1 cellular context compared by ENCODE assay signal in the genomic region with DNA sequence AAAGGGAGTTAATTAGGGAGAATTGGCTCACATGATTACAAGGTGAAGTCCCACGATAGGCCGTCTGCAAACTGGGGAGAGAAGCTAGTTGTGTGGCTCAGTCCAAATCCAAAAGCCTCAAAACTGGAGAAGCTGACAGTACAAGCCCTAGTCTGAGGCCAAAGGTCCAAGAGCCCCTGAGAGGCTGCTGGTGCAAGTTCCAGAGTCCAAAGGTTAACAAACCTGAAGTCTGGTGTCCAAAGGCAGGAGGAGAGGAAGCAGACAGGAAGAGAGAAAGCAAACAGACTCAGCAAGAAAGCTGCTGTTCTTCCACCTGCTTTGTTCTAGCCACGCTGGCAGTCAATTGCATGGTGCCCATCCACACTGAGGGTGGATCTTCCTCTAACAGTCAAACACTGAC.
TF ChIP-seq lines count a peak whose summit lies in the region.

No MANE protein-coding gene starts in this region.

TF ChIP-seq in HepG2, 621 proteins besides CTCF, POLR2A, EP300 and RAD21:
- TF ChIP-seq HNF4A (CRISPR knock-in tag; IDR thresholded peaks at IDR 0.05), result peak; percentile 11; the same call in 1 of the 2 replicates
- TF ChIP-seq TOE1 (CRISPR knock-in tag; IDR thresholded peaks at IDR 0.05), result no peak
- no peak for TF ChIP-seq ZNF263 (CRISPR knock-in tag; IDR thresholded peaks at IDR 0.05)
- TF ChIP-seq ZNF556 (CRISPR knock-in tag; IDR thresholded peaks at IDR 0.05; ENCODE audit: borderline replicate concordance), result no peak
- TF ChIP-seq KDM6A (CRISPR knock-in tag; IDR thresholded peaks at IDR 0.05; ENCODE audit: low read depth), result no peak
